In the genomic region with DNA sequence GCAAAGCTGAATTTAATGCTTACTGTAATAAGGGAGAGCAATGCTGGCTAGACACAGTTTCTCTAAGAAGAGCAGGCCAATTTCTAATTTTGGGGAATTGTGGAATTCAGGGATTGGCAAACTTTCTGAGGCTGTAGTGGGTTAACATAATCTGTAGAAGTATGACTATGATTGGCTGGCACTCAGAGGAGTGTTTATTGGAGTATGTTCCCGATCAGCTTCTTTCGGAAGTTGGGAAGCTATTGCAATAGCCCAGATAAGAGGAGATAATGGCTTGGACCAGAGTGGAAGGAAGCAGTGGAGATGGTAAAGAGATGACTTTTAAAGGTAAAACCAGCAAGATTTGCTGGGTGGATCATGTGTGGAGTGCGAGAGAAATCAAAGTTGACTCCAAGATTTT, we compare ENCODE assay signal across 24 cellular contexts. TPM values are rescaled to one million over a fixed set of nuclear protein-coding genes. Genes with fewer than 3 reads are reported as not detected.
DNase-seq lines count a peak whose midpoint lies in the region; ATAC-seq, FAIRE-seq and TF ChIP-seq lines count a peak whose summit lies in the region.
"Had no signal": no experiment of that assay in that cellular context is flagged by ENCODE, and none has a peak within 500 bp of the region (broad histone marks: within the 10 kb centered on the region; RNA-seq: fewer than 3 reads in every experiment).

No MANE protein-coding gene starts in this region.

- H3K9me2 ChIP-seq in SK-N-SH: no peaks in the 10 kb centered on the region

- DNase-seq in AG10803 (ENCODE audit: low read depth) (peak; percentile 34), fibroblast of villous mesenchyme (ENCODE audit: low read depth) (peak; percentile 51), pancreas (no peak), KG1 (lab: John Stamatoyannopoulos, UW) (no peak), SK-N-SH (no peak)
- no peak for DNase-seq in CD8-positive, alpha-beta T cell
- DNase-seq in central memory CD8-positive, alpha-beta T cell (ENCODE audit: low spot score in 2 of 2): no peak
- DNase-seq in activated CD4-positive, alpha-beta T cell treated with anti-CD3 and anti-CD28 coated beads for 4 hours: no peak
- DNase-seq: AML-193, Calu3, DMS53, H7, MV-4-11, NCI-H1417 treated with DMSO at 0.1 percent for 48 hours, NCI-H1930, NCI-H2171, NCI-H446 treated with DMSO at 0.1 percent for 48 hours, NCI-H748 treated with DMSO at 0.1 percent for 48 hours, PC-3 had no signal

- H3K36me3 Mint-ChIP-seq in CD8-positive, alpha-beta T cell: peaks cover 4% of the 10 kb centered on the region
- H3K36me3 Mint-ChIP-seq in central memory CD8-positive, alpha-beta T cell (ENCODE audit: insufficient read depth): peaks cover 6% of the 10 kb centered on the region

- peak overlapping the region; percentile 30 for H3K27ac Mint-ChIP-seq in CD8-positive, alpha-beta T cell
- H3K27ac Mint-ChIP-seq in central memory CD8-positive, alpha-beta T cell (ENCODE audit: low read depth): peak overlapping the region; percentile 37

- no peak overlapping the region for H3K4me2 ChIP-seq in SK-N-SH

- POLR2A ChIA-PET in CD8-positive, alpha-beta T cell (lab: Charles Lee): interaction anchor here (0.6 kb wide), 1 partner anchor 334 kb away, joined by 4 read pairs; no protein-coding TSS in a partner anchor
- POLR2A ChIA-PET in SK-N-SH (lab: Yijun Ruan, JAX): no interaction called here

- H3F3A ChIP-seq in SK-N-SH (replicated peaks; ENCODE audit: insufficient read depth): peaks cover 33% of the 10 kb centered on the region

- TF ChIP-seq RAD21 in SK-N-SH (IDR thresholded peaks at IDR 0.05; ENCODE audit: low read length): no peak

- no peak overlapping the region for H3K4me3 Mint-ChIP-seq in CD8-positive, alpha-beta T cell
- no peak overlapping the region for H3K4me3 Mint-ChIP-seq in central memory CD8-positive, alpha-beta T cell
- H3K4me3 Mint-ChIP-seq: CD14-positive monocyte had no signal

- FAIRE-seq in pancreas (lab: Jason Lieb, UNC): no peak
- FAIRE-seq: HTR-8/SVneo had no signal

- CTCF ChIA-PET in CD8-positive, alpha-beta T cell (lab: Charles Lee): interaction anchor here (1.2 kb wide), 1 partner anchor 40 kb away, joined by 3 read pairs; no protein-coding TSS in a partner anchor
- CTCF ChIA-PET in SK-N-SH (lab: Yijun Ruan, JAX): interaction anchor here (1.5 kb wide), 1 partner anchor 40 kb away, joined by 3 read pairs; no protein-coding TSS in a partner anchor

- peaks cover 95% of the 10 kb centered on the region for H3K79me2 ChIP-seq in SK-N-SH (ENCODE audit: insufficient read depth)

- H3K4me3 ChIP-seq in AG10803 (ENCODE audit: low read length) (no peak overlapping the region), fibroblast of villous mesenchyme (ENCODE audit: low read depth, low read length) (no peak overlapping the region), pancreas (no peak overlapping the region), SK-N-SH (ENCODE audit: low read depth in 2 of 2, low read length in 1 of 2) (no peak overlapping the region)
- no peak overlapping the region for H3K4me3 ChIP-seq in CD8-positive, alpha-beta T cell (ENCODE audit: low read depth, low read length)
- H3K4me3 ChIP-seq: SJSA1 had no signal

- peaks cover 24% of the 10 kb centered on the region for H3K4me1 ChIP-seq in CD8-positive, alpha-beta T cell (ENCODE audit: insufficient read depth, low read length)
- H3K4me1 ChIP-seq in pancreas (peaks cover 17 to 38% (median 28%) of the 10 kb centered on the region in 3 donors), SK-N-SH (ENCODE audit: control insufficient read depth in 1 of 2, insufficient read depth in 2 of 2, low read depth in 1 of 2, low read length in 1 of 2) (peaks cover 2 to 42% of the 10 kb centered on the region in 2 experiments)

- peaks cover 51% of the 10 kb centered on the region for H4K20me1 ChIP-seq in SK-N-SH (ENCODE audit: insufficient read depth)

- no peak overlapping the region for H3K9ac ChIP-seq in SK-N-SH

- WGBS in pancreas, 2 donors: 41 to 48% methylated on average over 3 of the region's 3 CpGs
- 97% methylated on average over 3 of the region's 3 CpGs for WGBS in SK-N-SH (ENCODE audit: low lambda C conversion rate)

- no peak for ATAC-seq in CD8-positive, alpha-beta T cell
- no peak for ATAC-seq in central memory CD8-positive, alpha-beta T cell (replicated peaks; ENCODE audit: extremely low read depth, poor library complexity, severe bottlenecking)
- ATAC-seq in pancreas: no peak
- ATAC-seq: PC-3 had no signal

- no peaks in the 10 kb centered on the region for H3K36me3 ChIP-seq in CD8-positive, alpha-beta T cell (ENCODE audit: insufficient read depth, low read length)
- H3K36me3 ChIP-seq in pancreas: no peaks in the 10 kb centered on the region
- H3K36me3 ChIP-seq in SK-N-SH (replicated peaks in 1 of 2; ENCODE audit: control insufficient read depth in 1 of 2, insufficient read depth in 2 of 2, low read length in 1 of 2): no peaks in the 10 kb centered on the region
- H3K36me3 ChIP-seq: SJSA1 had no signal

- no peak overlapping the region for H3K27ac ChIP-seq in CD8-positive, alpha-beta T cell (ENCODE audit: low read depth, low read length)
- H3K27ac ChIP-seq in pancreas: no peak overlapping the region
- H3K27ac ChIP-seq in SK-N-SH (ENCODE audit: low read depth in 2 of 2, low read length in 1 of 2): no peak overlapping the region
- H3K27ac ChIP-seq: HL-60, RWPE1, SJSA1 had no signal

- H3K4me1 Mint-ChIP-seq in CD8-positive, alpha-beta T cell (ENCODE audit: low read depth): peaks cover 75% of the 10 kb centered on the region
- peaks cover 66% of the 10 kb centered on the region for H3K4me1 Mint-ChIP-seq in central memory CD8-positive, alpha-beta T cell

- no peaks in the 10 kb centered on the region for H3K27me3 ChIP-seq in CD8-positive, alpha-beta T cell (ENCODE audit: insufficient read depth, low read length)
- H3K27me3 ChIP-seq in pancreas: no peaks in the 10 kb centered on the region
- H3K27me3 ChIP-seq in SK-N-SH (ENCODE audit: insufficient read depth): no peaks in the 10 kb centered on the region
- H3K27me3 ChIP-seq: SJSA1 had no signal

- TF ChIP-seq CTCF in AG10803 (conservative IDR thresholded peaks at IDR 0.05; ENCODE audit: low read length) (no peak), fibroblast of villous mesenchyme (IDR thresholded peaks at IDR 0.05; ENCODE audit: insufficient read depth, low read depth, low read length) (no peak), pancreas (IDR thresholded peaks at IDR 0.05) (no peak), SK-N-SH (IDR thresholded peaks at IDR 0.05) (no peak)
- TF ChIP-seq CTCF in CD8-positive, alpha-beta T cell (IDR thresholded peaks at IDR 0.05): no peak

- no peak overlapping the region for H2AFZ ChIP-seq in SK-N-SH (ENCODE audit: low read depth)

- H3K27me3 Mint-ChIP-seq in CD8-positive, alpha-beta T cell (ENCODE audit: low read depth): no peaks in the 10 kb centered on the region
- H3K27me3 Mint-ChIP-seq in central memory CD8-positive, alpha-beta T cell: no peaks in the 10 kb centered on the region

- no peaks in the 10 kb centered on the region for H3K9me3 Mint-ChIP-seq in CD8-positive, alpha-beta T cell
- no peaks in the 10 kb centered on the region for H3K9me3 Mint-ChIP-seq in central memory CD8-positive, alpha-beta T cell
- H3K9me3 Mint-ChIP-seq: CD14-positive monocyte had no signal

- H3K9me3 ChIP-seq in CD8-positive, alpha-beta T cell (ENCODE audit: low read length): no peaks in the 10 kb centered on the region
- H3K9me3 ChIP-seq in pancreas (no peaks in the 10 kb centered on the region), SK-N-SH (no peaks in the 10 kb centered on the region)
- H3K9me3 ChIP-seq: SJSA1 had no signal

- TF ChIP-seq EP300 in SK-N-SH (IDR thresholded peaks at IDR 0.05; ENCODE audit: borderline replicate concordance in 1 of 2, low read depth in 1 of 2, low read length in 1 of 2): no peak

- intact Hi-C loops in CD8-positive, alpha-beta T cell (cut with DNase I, micrococcal nuclease): no loop called here
- intact Hi-C loops in pancreas (cut with DNase I): no loop called here

TF ChIP-seq in SK-N-SH, 30 proteins besides CTCF, POLR2A, EP300 and RAD21 (continues in another document):
- TF ChIP-seq GATA2 (CRISPR knock-in tag; IDR thresholded peaks at IDR 0.05): no peak
- TF ChIP-seq GABPA (IDR thresholded peaks at IDR 0.05; ENCODE audit: low read depth): no peak
- TF ChIP-seq NRF1 (IDR thresholded peaks at IDR 0.05; ENCODE audit: low read depth, low read length): no peak
- no peak for TF ChIP-seq FOSL2 (IDR thresholded peaks at IDR 0.05; ENCODE audit: borderline replicate concordance, low read depth)
- TF ChIP-seq, protein P1, sequence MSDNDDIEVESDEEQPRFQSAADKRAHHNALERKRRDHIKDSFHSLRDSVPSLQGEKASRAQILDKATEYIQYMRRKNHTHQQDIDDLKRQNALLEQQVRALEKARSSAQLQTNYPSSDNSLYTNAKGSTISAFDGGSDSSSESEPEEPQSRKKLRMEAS (IDR thresholded peaks at IDR 0.05; ENCODE audit: low read depth): no peak
- TF ChIP-seq, protein P2, sequence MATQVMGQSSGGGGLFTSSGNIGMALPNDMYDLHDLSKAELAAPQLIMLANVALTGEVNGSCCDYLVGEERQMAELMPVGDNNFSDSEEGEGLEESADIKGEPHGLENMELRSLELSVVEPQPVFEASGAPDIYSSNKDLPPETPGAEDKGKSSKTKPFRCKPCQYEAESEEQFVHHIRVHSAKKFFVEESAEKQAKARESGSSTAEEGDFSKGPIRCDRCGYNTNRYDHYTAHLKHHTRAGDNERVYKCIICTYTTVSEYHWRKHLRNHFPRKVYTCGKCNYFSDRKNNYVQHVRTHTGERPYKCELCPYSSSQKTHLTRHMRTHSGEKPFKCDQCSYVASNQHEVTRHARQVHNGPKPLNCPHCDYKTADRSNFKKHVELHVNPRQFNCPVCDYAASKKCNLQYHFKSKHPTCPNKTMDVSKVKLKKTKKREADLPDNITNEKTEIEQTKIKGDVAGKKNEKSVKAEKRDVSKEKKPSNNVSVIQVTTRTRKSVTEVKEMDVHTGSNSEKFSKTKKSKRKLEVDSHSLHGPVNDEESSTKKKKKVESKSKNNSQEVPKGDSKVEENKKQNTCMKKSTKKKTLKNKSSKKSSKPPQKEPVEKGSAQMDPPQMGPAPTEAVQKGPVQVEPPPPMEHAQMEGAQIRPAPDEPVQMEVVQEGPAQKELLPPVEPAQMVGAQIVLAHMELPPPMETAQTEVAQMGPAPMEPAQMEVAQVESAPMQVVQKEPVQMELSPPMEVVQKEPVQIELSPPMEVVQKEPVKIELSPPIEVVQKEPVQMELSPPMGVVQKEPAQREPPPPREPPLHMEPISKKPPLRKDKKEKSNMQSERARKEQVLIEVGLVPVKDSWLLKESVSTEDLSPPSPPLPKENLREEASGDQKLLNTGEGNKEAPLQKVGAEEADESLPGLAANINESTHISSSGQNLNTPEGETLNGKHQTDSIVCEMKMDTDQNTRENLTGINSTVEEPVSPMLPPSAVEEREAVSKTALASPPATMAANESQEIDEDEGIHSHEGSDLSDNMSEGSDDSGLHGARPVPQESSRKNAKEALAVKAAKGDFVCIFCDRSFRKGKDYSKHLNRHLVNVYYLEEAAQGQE (IDR thresholded peaks at IDR 0.05; ENCODE audit: low read depth, low read length): no peak

RNA-seq across cellular contexts. Expression of gene TMOD3, which starts 19.4 kb away (rescaled TPM):
- total RNA-seq in CD8-positive, alpha-beta T cell: 10 to 100 TPM; 32.7 to 32.9 TPM
- total RNA-seq in fibroblast of villous mesenchyme (56.0 and 100 TPM in 2 replicates), pancreas (10 to 100 TPM; 12.3 to 28.5 (median 15.6) TPM)
- polyA plus RNA-seq in pancreas (1 to 10 TPM; 4.4 to 9.1 TPM), SK-N-SH (2012; rRNA removed) (6.0 and 7.6 TPM in 2 replicates)
- 10.1 and 12.7 TPM in 2 replicates for polyA plus RNA-seq in SK-N-SH (2012; cell fraction: cytosol; rRNA removed)
- polyA plus RNA-seq in SK-N-SH (2012; cell fraction: nucleus; rRNA removed): 3.8 and 7.2 TPM in 2 replicates

Comparison
In these comparisons a context has a peak if more than half of its experiments do, and no peak if none do; other contexts are left out.
1. DNase-seq: peak in AG10803 (single experiment) and fibroblast of villous mesenchyme (single experiment); none in CD8-positive, alpha-beta T cell (0 of 7), central memory CD8-positive, alpha-beta T cell (0 of 2), pancreas (0 of 6), KG1 (single experiment), activated CD4-positive, alpha-beta T cell treated with anti-CD3 and anti-CD28 coated beads for 4 hours (0 of 2) and SK-N-SH (single experiment).